10 cellular contexts compared by ENCODE assay signal in genomic region chr1:235368428-235368827, GRCh38. TPM values are rescaled to one million over a fixed set of nuclear protein-coding genes. Genes with fewer than 3 reads are reported as not detected.
A peak's percentile ranks its signal among the peaks of the same experiment; 100 is the strongest.
DNase-seq lines count a peak whose midpoint lies in the region; ATAC-seq and TF ChIP-seq lines count a peak whose summit lies in the region.
"Had no signal": no experiment of that assay in that cellular context is flagged by ENCODE, and none has a peak within 500 bp of the region (broad histone marks: within the 10 kb centered on the region; RNA-seq: fewer than 3 reads in every experiment).

No MANE protein-coding gene starts in this region.

- no peaks in the 10 kb centered on the region for H3K36me3 ChIP-seq in suprapubic skin

- H3K27ac Mint-ChIP-seq in IgD-negative memory B cell (no peak overlapping the region), brain (peak overlapping the region in 4 of 5 experiments; percentile 77 to 96 (median 95))
- H3K27ac Mint-ChIP-seq in naive thymus-derived CD8-positive, alpha-beta T cell = peak overlapping the region in 9 of 10 donors; percentile 25 to 97 (median 88)

- H3K9me3 Mint-ChIP-seq in IgD-negative memory B cell (peaks cover 0 to 2% (median 0%) of the 10 kb centered on the region in 3 donors), brain (peaks cover 0 to 13% (median 0%) of the 10 kb centered on the region in 5 experiments)
- no peaks in the 10 kb centered on the region for H3K9me3 Mint-ChIP-seq in naive thymus-derived CD8-positive, alpha-beta T cell

- no peaks in the 10 kb centered on the region for H3K9me3 ChIP-seq in suprapubic skin

- WGBS in suprapubic skin = 78% methylated on average over 5 of the region's 5 CpGs

- H3K36me3 Mint-ChIP-seq in IgD-negative memory B cell (no peaks in the 10 kb centered on the region), brain (peaks cover 43% of the 10 kb centered on the region)
- peaks cover 0 to 5% (median 2%) of the 10 kb centered on the region in 3 donors for H3K36me3 Mint-ChIP-seq in naive thymus-derived CD8-positive, alpha-beta T cell

- no peak for ATAC-seq in naive thymus-derived CD8-positive, alpha-beta T cell
- no peak for ATAC-seq in HG03095 (IDR thresholded peaks at IDR 0.05; ENCODE audit: unreplicated experiment)
- ATAC-seq: activated CD4-positive, CD25-positive, alpha-beta regulatory T cell treated with anti-CD3 and anti-CD28 coated beads, Interleukin-2, amount 50 U/mL, for 24 hours had no signal

- peaks cover 21 to 30% (median 23%) of the 10 kb centered on the region in 3 donors for H3K4me1 Mint-ChIP-seq in IgD-negative memory B cell
- H3K4me1 Mint-ChIP-seq in brain = peaks cover 39% of the 10 kb centered on the region
- peaks cover 16 to 44% (median 35%) of the 10 kb centered on the region in 4 donors for H3K4me1 Mint-ChIP-seq in naive thymus-derived CD8-positive, alpha-beta T cell

- TF ChIP-seq CTCF in C4-2B (conservative IDR thresholded peaks at IDR 0.05) (no peak), brain (conservative IDR thresholded peaks at IDR 0.05) (no peak), suprapubic skin (IDR thresholded peaks at IDR 0.05) (no peak)

- H3K27ac ChIP-seq in C4-2B (peak overlapping the region; percentile 76), suprapubic skin (no peak overlapping the region)

- H3K27me3 Mint-ChIP-seq in IgD-negative memory B cell (no peaks in the 10 kb centered on the region), brain (peaks cover 12% of the 10 kb centered on the region)
- H3K27me3 Mint-ChIP-seq in naive thymus-derived CD8-positive, alpha-beta T cell = no peaks in the 10 kb centered on the region

- no peak for TF ChIP-seq POLR2A in suprapubic skin (IDR thresholded peaks at IDR 0.05)

- no peak for TF ChIP-seq EP300 in suprapubic skin (IDR thresholded peaks at IDR 0.05)

- peaks cover 6% of the 10 kb centered on the region for H3K4me1 ChIP-seq in suprapubic skin

- POLR2A ChIA-PET in naive thymus-derived CD8-positive, alpha-beta T cell (lab: Charles Lee) = interaction anchor here (0.7 kb wide), 1 partner anchor 44 kb away, joined by 4 read pairs; no protein-coding TSS in a partner anchor

- H3K4me3 ChIP-seq in suprapubic skin = no peak overlapping the region

- DNase-seq in naive thymus-derived CD8-positive, alpha-beta T cell = no peak
- DNase-seq in suprapubic skin (ENCODE audit: low spot score in 2 of 2) (no peak), NCI-H748 (lab: John Stamatoyannopoulos, UW; ENCODE audit: unreplicated experiment) (no peak), NCI-H1436 (lab: John Stamatoyannopoulos, UW) (no peak)
- DNase-seq: NCI-H1436 treated with DMSO at 0.1 percent for 48 hours had no signal

- peak overlapping the region; percentile 98 to 100 (median 98) for H3K4me3 Mint-ChIP-seq in IgD-negative memory B cell
- H3K4me3 Mint-ChIP-seq in brain = peak overlapping the region; percentile 93 to 98 (median 96)
- H3K4me3 Mint-ChIP-seq in naive thymus-derived CD8-positive, alpha-beta T cell = peak overlapping the region; percentile 95 to 99 (median 98)

- no peaks in the 10 kb centered on the region for H3K27me3 ChIP-seq in suprapubic skin

RNA-seq across cellular contexts. Expression of gene TBCE, which starts 1.2 kb away (rescaled TPM):
- polyA plus RNA-seq in IgD-negative memory B cell (14.7 TPM), brain (ENCODE audit: insufficient read depth, low read depth, low replicate concordance) (20.0 TPM)
- 10 to 100 TPM; 21.9 to 29.5 TPM for total RNA-seq in naive thymus-derived CD8-positive, alpha-beta T cell
- polyA plus RNA-seq in naive thymus-derived CD8-positive, alpha-beta T cell = 10 to 100 TPM; 11.9 to 14.6 (median 12.6) TPM
- 10 to 100 TPM; 12.0 to 33.3 (median 21.1) TPM for total RNA-seq in suprapubic skin

RNA-seq across cellular contexts. Expression of gene GGPS1, which starts 40.1 kb away (rescaled TPM):
- 63.7 TPM for polyA plus RNA-seq in IgD-negative memory B cell
- 22.3 TPM for polyA plus RNA-seq in brain (ENCODE audit: insufficient read depth, low read depth, low replicate concordance)
- 10 to 100 TPM; 55.1 to 55.3 TPM for total RNA-seq in naive thymus-derived CD8-positive, alpha-beta T cell
- 10 to 100 TPM; 43.7 to 69.4 (median 57.3) TPM for polyA plus RNA-seq in naive thymus-derived CD8-positive, alpha-beta T cell
- 10 to 100 TPM; 18.9 to 26.5 (median 21.4) TPM for total RNA-seq in suprapubic skin

RNA-seq across cellular contexts. Expression of gene ARID4B, which starts 40.4 kb away (rescaled TPM):
- 66.2 TPM for polyA plus RNA-seq in IgD-negative memory B cell
- 8.1 TPM for polyA plus RNA-seq in brain (ENCODE audit: insufficient read depth, low read depth, low replicate concordance)
- 100 to 1,000 TPM in 1 of 2 experiments, 10 to 100 TPM in 1; 92.2 to 105 TPM for total RNA-seq in naive thymus-derived CD8-positive, alpha-beta T cell
- polyA plus RNA-seq in naive thymus-derived CD8-positive, alpha-beta T cell = 10 to 100 TPM; 37.4 to 58.0 (median 52.8) TPM
- total RNA-seq in suprapubic skin = 10 to 100 TPM; 21.4 to 62.7 (median 31.8) TPM

Comparison
In these comparisons a context has a peak if more than half of its experiments do, and no peak if none do; other contexts are left out.
1. H3K27ac Mint-ChIP-seq: peak in brain (4 of 5) and naive thymus-derived CD8-positive, alpha-beta T cell (9 of 10); none in IgD-negative memory B cell (0 of 3).
2. Peak in every context shown above with its lines, with median percentiles within 50 percentile points of each other: H3K4me3 Mint-ChIP-seq.